Comparison of ENCODE assay signal across 26 cellular contexts in the genomic region with DNA sequence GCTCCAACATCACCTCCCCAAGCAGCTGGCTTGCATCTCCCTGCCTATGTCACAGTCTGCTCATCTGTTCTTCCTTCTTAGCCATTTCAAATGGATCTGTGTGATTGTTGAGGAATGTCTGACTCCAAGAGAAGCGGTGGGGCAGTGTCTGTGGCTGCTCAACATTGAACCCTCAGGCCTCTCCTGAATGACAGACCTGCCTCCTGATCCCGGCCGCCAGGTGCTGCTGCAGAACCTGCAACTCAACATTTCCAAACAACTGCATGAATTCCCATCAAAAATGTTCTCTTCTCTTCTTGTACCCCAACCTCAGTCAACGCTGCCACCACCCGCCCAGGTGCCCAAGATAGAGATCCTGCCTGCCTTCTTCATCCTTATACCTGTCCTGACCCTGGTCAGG.
DNase-seq lines count a peak whose midpoint lies in the region; ATAC-seq, FAIRE-seq and TF ChIP-seq lines count a peak whose summit lies in the region.
"Had no signal": no experiment of that assay in that cellular context is flagged by ENCODE, and none has a peak within 500 bp of the region (broad histone marks: within the 10 kb centered on the region; RNA-seq: fewer than 3 reads in every experiment).

No MANE protein-coding gene starts in this region.

- CTCF ChIA-PET in K562 (lab: Yijun Ruan, JAX; ENCODE audit: low intra/inter-chr PET ratio), result no interaction called here

- POLR2A ChIA-PET in K562 (lab: Yijun Ruan, JAX), result no interaction called here

- no peaks in the 10 kb centered on the region for H3K9me3 Mint-ChIP-seq in mesothelial cell of epicardium
- H3K9me3 Mint-ChIP-seq in endothelial cell (ENCODE audit: unreplicated experiment), result no peaks in the 10 kb centered on the region
- H3K9me3 Mint-ChIP-seq: CD8-positive, alpha-beta T cell; H9 had no signal

- H3K36me3 Mint-ChIP-seq in mesothelial cell of epicardium (no peaks in the 10 kb centered on the region), endothelial cell (ENCODE audit: low read depth, unreplicated experiment) (no peaks in the 10 kb centered on the region)
- H3K36me3 Mint-ChIP-seq: CD8-positive, alpha-beta T cell had no signal

- H3K9me1 ChIP-seq in K562 (ENCODE audit: control insufficient read depth, insufficient read depth, low read length), result peaks cover 3% of the 10 kb centered on the region

- H3K4me1 Mint-ChIP-seq in mesothelial cell of epicardium (peaks cover 17% of the 10 kb centered on the region), endothelial cell (ENCODE audit: unreplicated experiment) (peaks cover 51% of the 10 kb centered on the region)
- H3K4me1 Mint-ChIP-seq: B cell, H9 had no signal

- H3K4me2 ChIP-seq in K562 (ENCODE audit: insufficient read depth, low read length), result no peak overlapping the region

- no peak overlapping the region for H3K9ac ChIP-seq in K562 (ENCODE audit: insufficient read depth in 1 of 2, low read depth in 2 of 2, low read length in 2 of 2)
- H3K9ac ChIP-seq: GM23248 had no signal

- TF ChIP-seq EP300 in K562 (IDR thresholded peaks at IDR 0.05; ENCODE audit: low read length), result no peak

- no peak for ATAC-seq in K562
- ATAC-seq: CD8-positive, alpha-beta T cell had no signal

- peak; percentile 17 for DNase-seq in activated effector memory CD4-positive, alpha-beta T cell treated with anti-CD3 and anti-CD28 coated beads, Interleukin-2, amount 50 U/mL, for 16 hours
- no peak for DNase-seq in activated effector memory CD4-positive, alpha-beta T cell treated with Interleukin-2 at 50 U/mL for 16 hours
- DNase-seq in K562 (ENCODE audit: extremely low read depth in 1 of 4, low spot score in 3 of 4) (no peak), mesothelial cell of epicardium (ENCODE audit: low spot score in 2 of 2, unreplicated experiment in 2 of 2) (no peak), spleen (peak; percentile 54), DMS114 treated with DMSO at 0.1 percent for 48 hours (lab: John Stamatoyannopoulos, UW; ENCODE audit: unreplicated experiment) (no peak), endothelial cell (ENCODE audit: low spot score) (no peak)
- no peak for DNase-seq in stimulated activated CD4-positive, alpha-beta T cell treated with anti-CD3 and anti-CD28 coated beads, Interleukin-12 subunit alpha, Interleukin-12 subunit beta, amount 100 ng/mL, for 4 hours
- DNase-seq: CD8-positive, alpha-beta T cell; DMS 273 treated with DMSO at 0.1 percent for 48 hours; DMS79 treated with DMSO at 0.1 percent for 48 hours; GM23248; H9; KG1; MG63; NCI-H1105 treated with DMSO at 0.1 percent for 48 hours; NCI-H2029; NCI-H446; NCI-H526; Right ventricle myocardium superior; RPMI8226 had no signal

- intact Hi-C loops in K562 (cut with micrococcal nuclease) (no loop called here), spleen (cut with DNase I; ENCODE audit: low total_unique reads) (no loop called here)

- H3K79me2 ChIP-seq in K562 (ENCODE audit: control insufficient read depth, insufficient read depth, low read length), result no peaks in the 10 kb centered on the region

- no peaks in the 10 kb centered on the region for H3K27me3 ChIP-seq in K562 (ENCODE audit: control insufficient read depth in 2 of 2, insufficient read depth in 2 of 2, low read length in 2 of 2)
- H3K27me3 ChIP-seq in spleen (replicated peaks in 1 of 7), result no peaks in the 10 kb centered on the region
- H3K27me3 ChIP-seq: MG63, SJSA1 had no signal

- BruUV-seq in K562 (replicated peaks; lab: Mats Ljungman, UMichigan), result no TSS peak

- H3K36me3 ChIP-seq in K562 (ENCODE audit: control insufficient read depth, insufficient read depth, low read length), result no peaks in the 10 kb centered on the region
- H3K36me3 ChIP-seq in spleen, result no peaks in the 10 kb centered on the region
- H3K36me3 ChIP-seq: MG63, SJSA1 had no signal

- WGBS in K562 (ENCODE audit: insufficient coverage, low coverage, missing lambda C conversion rate), result 43% methylated on average over 5 of the region's 5 CpGs
- 74 to 97% (median 92%) methylated on average over 5 of the region's 5 CpGs for WGBS in spleen, 5 donors

- H3K4me1 ChIP-seq in K562 (replicated peaks in 1 of 2; ENCODE audit: control insufficient read depth in 2 of 2, insufficient read depth in 2 of 2, low read length in 2 of 2) (peaks cover 0 to under 1% of the 10 kb centered on the region in 2 experiments; a peak in 2 of 5 replicates), spleen (peaks cover 0 to 13% (median 4%) of the 10 kb centered on the region in 6 donors)

- in situ Hi-C loops in K562 (cut with MboI), result no loop called here

- no peaks in the 10 kb centered on the region for H3K9me3 ChIP-seq in K562 (replicated peaks; ENCODE audit: control insufficient read depth, insufficient read depth, low read depth, low read length)
- no peaks in the 10 kb centered on the region for H3K9me3 ChIP-seq in spleen
- H3K9me3 ChIP-seq: MG63, SJSA1 had no signal

- no peak for TF ChIP-seq RAD21 in K562 (CRISPR knock-in tag; conservative IDR thresholded peaks at IDR 0.05 in 1 of 2, IDR thresholded peaks at IDR 0.05 in 1 of 2)

- no peaks in the 10 kb centered on the region for H4K20me1 ChIP-seq in K562 (replicated peaks; ENCODE audit: control insufficient read depth, insufficient read depth, low read length)

- TF ChIP-seq POLR2A in K562 (conservative IDR thresholded peaks at IDR 0.05) (no peak), spleen (IDR thresholded peaks at IDR 0.05) (no peak)

- H3K27me3 Mint-ChIP-seq in mesothelial cell of epicardium (ENCODE audit: low read depth) (no peaks in the 10 kb centered on the region), endothelial cell (ENCODE audit: unreplicated experiment) (peaks cover 6% of the 10 kb centered on the region)

- FAIRE-seq in K562 (lab: Jason Lieb, UNC), result no peak
- FAIRE-seq: GM18507 had no signal

- H3K27ac Mint-ChIP-seq in mesothelial cell of epicardium, result peak overlapping the region; percentile 13
- no peak overlapping the region for H3K27ac Mint-ChIP-seq in endothelial cell (ENCODE audit: unreplicated experiment)
- H3K27ac Mint-ChIP-seq: B cell; CD8-positive, alpha-beta T cell had no signal

- H2AFZ ChIP-seq in K562 (ENCODE audit: low read depth, low read length), result peak overlapping the region; percentile 4; the same call in 1 of the 2 replicates
- H2AFZ ChIP-seq: GM23248 had no signal

- H3K4me3 Mint-ChIP-seq in mesothelial cell of epicardium, result no peak overlapping the region
- H3K4me3 Mint-ChIP-seq in endothelial cell (ENCODE audit: unreplicated experiment), result no peak overlapping the region
- H3K4me3 Mint-ChIP-seq: B cell; CD8-positive, alpha-beta T cell; H9 had no signal

- TF ChIP-seq CTCF in K562 (IDR thresholded peaks at IDR 0.05 in 2 of 3, conservative IDR thresholded peaks at IDR 0.05 in 1 of 3; ENCODE audit: insufficient read depth in 2 of 3, low read depth in 1 of 3, low read length in 3 of 3) (0 out of 6 replicates have a peak, but pooled peaks of 1 of the 3 experiments have one; percentile 14), mesothelial cell of epicardium (IDR thresholded peaks at IDR 0.05; ENCODE audit: unreplicated experiment) (no peak), spleen (IDR thresholded peaks at IDR 0.05 in 8 of 11, conservative IDR thresholded peaks at IDR 0.05 in 3 of 11) (no peak), endothelial cell (IDR thresholded peaks at IDR 0.05; ENCODE audit: unreplicated experiment) (no peak)

- H3K27ac ChIP-seq in K562 (ENCODE audit: extremely low read depth, low read depth, low read length) (no peak overlapping the region), spleen (peak overlapping the region in 1 of 8 donors; percentile 74)
- H3K27ac ChIP-seq: 22Rv1, C4-2B, GM23248, SJSA1 had no signal

- H3K4me3 ChIP-seq in K562, result no peak overlapping the region
- H3K4me3 ChIP-seq in spleen, result no peak overlapping the region
- H3K4me3 ChIP-seq: GM23248, MG63, SJSA1 had no signal

TF ChIP-seq in K562, 482 proteins besides CTCF, POLR2A, EP300 and RAD21 (continues in another document):
- TF ChIP-seq L3MBTL2 (IDR thresholded peaks at IDR 0.05) (no peak), ZNF24 (IDR thresholded peaks at IDR 0.05) (no peak), SAFB2 (IDR thresholded peaks at IDR 0.05; ENCODE audit: borderline replicate concordance, low read depth, low read length, severe bottlenecking) (no peak), BCL6 (CRISPR knock-in tag; IDR thresholded peaks at IDR 0.05) (no peak), POLR2H (tag; IDR thresholded peaks at IDR 0.05; ENCODE audit: low read depth) (no peak), ZNF561 (CRISPR knock-in tag; conservative IDR thresholded peaks at IDR 0.05) (no peak)
- TF ChIP-seq, protein P1, sequence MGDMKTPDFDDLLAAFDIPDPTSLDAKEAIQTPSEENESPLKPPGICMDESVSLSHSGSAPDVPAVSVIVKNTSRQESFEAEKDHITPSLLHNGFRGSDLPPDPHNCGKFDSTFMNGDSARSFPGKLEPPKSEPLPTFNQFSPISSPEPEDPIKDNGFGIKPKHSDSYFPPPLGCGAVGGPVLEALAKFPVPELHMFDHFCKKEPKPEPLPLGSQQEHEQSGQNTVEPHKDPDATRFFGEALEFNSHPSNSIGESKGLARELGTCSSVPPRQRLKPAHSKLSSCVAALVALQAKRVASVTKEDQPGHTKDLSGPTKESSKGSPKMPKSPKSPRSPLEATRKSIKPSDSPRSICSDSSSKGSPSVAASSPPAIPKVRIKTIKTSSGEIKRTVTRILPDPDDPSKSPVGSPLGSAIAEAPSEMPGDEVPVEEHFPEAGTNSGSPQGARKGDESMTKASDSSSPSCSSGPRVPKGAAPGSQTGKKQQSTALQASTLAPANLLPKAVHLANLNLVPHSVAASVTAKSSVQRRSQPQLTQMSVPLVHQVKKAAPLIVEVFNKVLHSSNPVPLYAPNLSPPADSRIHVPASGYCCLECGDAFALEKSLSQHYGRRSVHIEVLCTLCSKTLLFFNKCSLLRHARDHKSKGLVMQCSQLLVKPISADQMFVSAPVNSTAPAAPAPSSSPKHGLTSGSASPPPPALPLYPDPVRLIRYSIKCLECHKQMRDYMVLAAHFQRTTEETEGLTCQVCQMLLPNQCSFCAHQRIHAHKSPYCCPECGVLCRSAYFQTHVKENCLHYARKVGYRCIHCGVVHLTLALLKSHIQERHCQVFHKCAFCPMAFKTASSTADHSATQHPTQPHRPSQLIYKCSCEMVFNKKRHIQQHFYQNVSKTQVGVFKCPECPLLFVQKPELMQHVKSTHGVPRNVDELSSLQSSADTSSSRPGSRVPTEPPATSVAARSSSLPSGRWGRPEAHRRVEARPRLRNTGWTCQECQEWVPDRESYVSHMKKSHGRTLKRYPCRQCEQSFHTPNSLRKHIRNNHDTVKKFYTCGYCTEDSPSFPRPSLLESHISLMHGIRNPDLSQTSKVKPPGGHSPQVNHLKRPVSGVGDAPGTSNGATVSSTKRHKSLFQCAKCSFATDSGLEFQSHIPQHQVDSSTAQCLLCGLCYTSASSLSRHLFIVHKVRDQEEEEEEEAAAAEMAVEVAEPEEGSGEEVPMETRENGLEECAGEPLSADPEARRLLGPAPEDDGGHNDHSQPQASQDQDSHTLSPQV (IDR thresholded peaks at IDR 0.05), result no peak

Comparison
In these comparisons a context has a peak if more than half of its experiments do, and no peak if none do; other contexts are left out.
1. DNase-seq: peak in activated effector memory CD4-positive, alpha-beta T cell treated with anti-CD3 and anti-CD28 coated beads, Interleukin-2, amount 50 U/mL, for 16 hours (single experiment) and spleen (single experiment); none in activated effector memory CD4-positive, alpha-beta T cell treated with Interleukin-2 at 50 U/mL for 16 hours (single experiment), K562 (0 of 4), mesothelial cell of epicardium (0 of 2), DMS114 treated with DMSO at 0.1 percent for 48 hours (single experiment), endothelial cell (single experiment) and stimulated activated CD4-positive, alpha-beta T cell treated with anti-CD3 and anti-CD28 coated beads, Interleukin-12 subunit alpha, Interleukin-12 subunit beta, amount 100 ng/mL, for 4 hours (single experiment).